9 cellular contexts compared by ENCODE assay signal in the genomic region with DNA sequence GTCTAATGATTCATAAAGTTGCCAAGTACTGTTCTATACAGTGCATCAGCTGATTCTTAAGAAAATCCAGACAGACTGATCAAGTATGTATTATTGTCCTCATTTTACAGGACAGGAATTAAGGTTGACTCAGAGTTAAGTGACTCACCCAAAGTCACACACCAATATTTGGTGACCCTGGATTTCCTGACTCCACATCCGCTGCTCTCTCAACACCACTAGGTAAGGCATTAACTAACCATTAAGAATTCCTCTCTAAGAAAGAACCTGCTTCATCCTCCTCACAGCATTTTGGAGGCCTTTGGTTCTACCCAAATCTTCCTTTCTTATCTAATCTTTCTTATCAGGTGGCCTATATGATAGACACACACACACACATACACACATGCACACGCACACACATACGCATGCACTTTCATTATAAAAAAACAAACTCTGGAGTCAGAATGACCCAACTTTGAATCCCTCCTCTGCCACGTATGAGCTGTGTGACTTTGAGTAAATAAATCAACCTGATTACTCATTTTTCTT.
DNase-seq lines count a peak whose midpoint lies in the region; ATAC-seq and TF ChIP-seq lines count a peak whose summit lies in the region.
"Had no signal": no experiment of that assay in that cellular context is flagged by ENCODE, and none has a peak within 500 bp of the region (broad histone marks: within the 10 kb centered on the region; RNA-seq: fewer than 3 reads in every experiment).

No MANE protein-coding gene starts in this region.

- no peak for TF ChIP-seq CTCF in smooth muscle cell (IDR thresholded peaks at IDR 0.05; ENCODE audit: borderline replicate concordance, insufficient read depth, poor library complexity, severe bottlenecking)

- no peaks in the 10 kb centered on the region for H3K27me3 ChIP-seq in smooth muscle cell (ENCODE audit: low read depth)

- H3K4me1 ChIP-seq in smooth muscle cell (ENCODE audit: low read depth) = peaks cover 9% of the 10 kb centered on the region

- 58% methylated on average over 4 of the region's 4 CpGs for WGBS in smooth muscle cell (ENCODE audit: low lambda C conversion rate)

- H2AFZ ChIP-seq in smooth muscle cell (ENCODE audit: low read depth) = no peak overlapping the region

- peak; percentile 56 for ATAC-seq in GM19351 (IDR thresholded peaks at IDR 0.05; ENCODE audit: unreplicated experiment)
- no peak for ATAC-seq in HG03469 (IDR thresholded peaks at IDR 0.05; ENCODE audit: unreplicated experiment)

- H3K4me3 ChIP-seq in smooth muscle cell = no peak overlapping the region

- no peaks in the 10 kb centered on the region for H3K79me2 ChIP-seq in smooth muscle cell (ENCODE audit: low read depth)

- H3K27ac ChIP-seq in smooth muscle cell (ENCODE audit: low read depth) = peak overlapping the region; percentile 89

- no peaks in the 10 kb centered on the region for H3K9me3 ChIP-seq in smooth muscle cell (replicated peaks; ENCODE audit: low read depth)

- H3F3A ChIP-seq in smooth muscle cell (ENCODE audit: low read depth) = no peaks in the 10 kb centered on the region

- no peaks in the 10 kb centered on the region for H3K36me3 ChIP-seq in smooth muscle cell (ENCODE audit: low read depth)

- H4K20me1 ChIP-seq in smooth muscle cell (ENCODE audit: low read depth) = no peaks in the 10 kb centered on the region

- DNase-seq in LHCN-M2 (ENCODE audit: low read depth) (peak; percentile 71), astrocyte of the hippocampus (ENCODE audit: low read depth, low spot score) (peak; percentile 55), smooth muscle cell (lab: John Stamatoyannopoulos, UW; ENCODE audit: unreplicated experiment) (no peak), DMS79 (lab: John Stamatoyannopoulos, UW) (no peak), NCI-H2029 (lab: John Stamatoyannopoulos, UW) (no peak), NCI-H2227 treated with DMSO at 0.1 percent for 48 hours (lab: John Stamatoyannopoulos, UW) (no peak)
- DNase-seq: NCI-H1694 had no signal

- H3K9ac ChIP-seq in smooth muscle cell (ENCODE audit: low read depth) = peak overlapping the region; percentile 50

- H3K4me2 ChIP-seq in smooth muscle cell = peak overlapping the region; percentile 53

Comparison
In these comparisons a context has a peak if more than half of its experiments do, and no peak if none do; other contexts are left out.
1. DNase-seq: peak in LHCN-M2 (single experiment) and astrocyte of the hippocampus (single experiment); none in smooth muscle cell (single experiment), DMS79 (single experiment), NCI-H2029 (single experiment) and NCI-H2227 treated with DMSO at 0.1 percent for 48 hours (single experiment).